In genomic region chr5:132246806-132247205, GRCh38 we compare ENCODE assay signal across 24 cellular contexts.
"Had no signal": no experiment of that assay in that cellular context is flagged by ENCODE, and none has a peak within 500 bp of the region (broad histone marks: within the 10 kb centered on the region; RNA-seq: fewer than 3 reads in every experiment).

No MANE protein-coding gene starts in this region.

- DNase-seq: colonic mucosa; cortex of kidney; dermis blood vessel endothelial cell; effector CD4-positive, alpha-beta T cell; effector CD8-positive, alpha-beta T cell; effector memory CD4-positive, alpha-beta T cell; effector memory CD8-positive, alpha-beta T cell; erythroblast; esophagus squamous epithelium; foreskin fibroblast; foreskin keratinocyte; foreskin melanocyte; gastrocnemius medialis; glutamatergic neuron; heart left ventricle; heart right ventricle had no signal

- H3K9me3 ChIP-seq: colonic mucosa, esophagus squamous epithelium, gastrocnemius medialis had no signal

- H3K4me3 ChIP-seq: colonic mucosa, coronary artery, dorsolateral prefrontal cortex, esophagus muscularis mucosa, esophagus squamous epithelium, gastrocnemius medialis, gastroesophageal sphincter, heart left ventricle, heart right ventricle had no signal

- H3K36me3 ChIP-seq: colonic mucosa, esophagus muscularis mucosa, esophagus squamous epithelium, gastrocnemius medialis, gastroesophageal sphincter, heart left ventricle, heart right ventricle had no signal

- H3K27me3 ChIP-seq: colonic mucosa, dorsolateral prefrontal cortex, esophagus muscularis mucosa, esophagus squamous epithelium, foreskin keratinocyte, gastrocnemius medialis, gastroesophageal sphincter, heart left ventricle, heart right ventricle had no signal

- H3K4me1 ChIP-seq: colonic mucosa, esophagus muscularis mucosa, esophagus squamous epithelium, foreskin keratinocyte, gastrocnemius medialis, gastroesophageal sphincter, heart left ventricle had no signal

- FAIRE-seq: endometrium, endothelial cell of umbilical vein had no signal

- H3K27ac ChIP-seq: colonic mucosa, coronary artery, dorsolateral prefrontal cortex, epithelial cell of prostate, esophagus muscularis mucosa, esophagus squamous epithelium, foreskin keratinocyte, gastrocnemius medialis, gastroesophageal sphincter, heart left ventricle, heart right ventricle had no signal

- ATAC-seq: effector memory CD8-positive, alpha-beta T cell; esophagus mucosa; foreskin keratinocyte; gastrocnemius medialis; gastroesophageal sphincter; heart left ventricle; heart right ventricle had no signal
